Comparison of ENCODE assay signal across 1 cellular context in genomic region chr5:76180817-76181805, GRCh38.
TF ChIP-seq lines count a peak whose summit lies in the region.

No MANE protein-coding gene starts in this region.

TF ChIP-seq in GM12878, 131 proteins besides CTCF, POLR2A, EP300 and RAD21 (continued from another document):
- TF ChIP-seq ETV6 (conservative IDR thresholded peaks at IDR 0.05 in 1 of 2, IDR thresholded peaks at IDR 0.05 in 1 of 2; ENCODE audit: borderline replicate concordance in 1 of 2, low read depth in 1 of 2) (0 out of 4 replicates have a peak, but pooled peaks of 1 of the 2 experiments have one; percentile 43), MYB (IDR thresholded peaks at IDR 0.05; ENCODE audit: borderline replicate concordance, low read depth, low read length) (no peak), ESRRA (IDR thresholded peaks at IDR 0.05; ENCODE audit: low read length) (no peak), RUNX3 (IDR thresholded peaks at IDR 0.05; ENCODE audit: low read length) (peak; percentile 79), MTA2 (IDR thresholded peaks at IDR 0.05; ENCODE audit: low read depth) (no peak), PAX5 (IDR thresholded peaks at IDR 0.05; ENCODE audit: borderline replicate concordance, low read depth, low read length) (peak; percentile 52; the same call in 1 of the 2 replicates), JUNB (IDR thresholded peaks at IDR 0.05) (peak; percentile 91), IKZF2 (IDR thresholded peaks at IDR 0.05) (peak; percentile 40 to 58; a peak in 3 of 4 replicates), CREM (IDR thresholded peaks at IDR 0.05; ENCODE audit: low read depth) (peak; percentile 58), TCF12 (IDR thresholded peaks at IDR 0.05; ENCODE audit: low read depth, low read length) (no peak), NR2C2 (IDR thresholded peaks at IDR 0.05; ENCODE audit: borderline replicate concordance, control insufficient read depth, insufficient read length, low read depth) (no peak), JUND (IDR thresholded peaks at IDR 0.05; ENCODE audit: low read depth, low read length) (no peak), CREB1 (IDR thresholded peaks at IDR 0.05; ENCODE audit: low read depth) (peak; percentile 55; the same call in 1 of the 2 replicates), MYC (IDR thresholded peaks at IDR 0.05; ENCODE audit: insufficient read depth, insufficient read length, insufficient replicate concordance, low read length, severe bottlenecking) (no peak), CEBPB (IDR thresholded peaks at IDR 0.05; ENCODE audit: borderline replicate concordance in 1 of 2, low read depth in 2 of 2, low read length in 2 of 2) (no peak), NFIC (IDR thresholded peaks at IDR 0.05; ENCODE audit: low read depth, low read length) (peak; percentile 83), CBX3 (IDR thresholded peaks at IDR 0.05; ENCODE audit: borderline replicate concordance, low read depth) (no peak), SMAD1 (IDR thresholded peaks at IDR 0.05; ENCODE audit: low read depth, partially characterized antibody) (no peak), SP1 (IDR thresholded peaks at IDR 0.05; ENCODE audit: low read depth, low read length) (peak; percentile 7), MEF2A (IDR thresholded peaks at IDR 0.05; ENCODE audit: insufficient read depth, low read depth, low read length) (peak; percentile 59; the same call in 1 of the 2 replicates)
- TF ChIP-seq, protein P1, sequence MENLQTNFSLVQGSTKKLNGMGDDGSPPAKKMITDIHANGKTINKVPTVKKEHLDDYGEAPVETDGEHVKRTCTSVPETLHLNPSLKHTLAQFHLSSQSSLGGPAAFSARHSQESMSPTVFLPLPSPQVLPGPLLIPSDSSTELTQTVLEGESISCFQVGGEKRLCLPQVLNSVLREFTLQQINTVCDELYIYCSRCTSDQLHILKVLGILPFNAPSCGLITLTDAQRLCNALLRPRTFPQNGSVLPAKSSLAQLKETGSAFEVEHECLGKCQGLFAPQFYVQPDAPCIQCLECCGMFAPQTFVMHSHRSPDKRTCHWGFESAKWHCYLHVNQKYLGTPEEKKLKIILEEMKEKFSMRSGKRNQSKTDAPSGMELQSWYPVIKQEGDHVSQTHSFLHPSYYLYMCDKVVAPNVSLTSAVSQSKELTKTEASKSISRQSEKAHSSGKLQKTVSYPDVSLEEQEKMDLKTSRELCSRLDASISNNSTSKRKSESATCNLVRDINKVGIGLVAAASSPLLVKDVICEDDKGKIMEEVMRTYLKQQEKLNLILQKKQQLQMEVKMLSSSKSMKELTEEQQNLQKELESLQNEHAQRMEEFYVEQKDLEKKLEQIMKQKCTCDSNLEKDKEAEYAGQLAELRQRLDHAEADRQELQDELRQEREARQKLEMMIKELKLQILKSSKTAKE (IDR thresholded peaks at IDR 0.05; ENCODE audit: low read depth, poor library complexity, severe bottlenecking), result peak; percentile 61
- TF ChIP-seq, protein P2, sequence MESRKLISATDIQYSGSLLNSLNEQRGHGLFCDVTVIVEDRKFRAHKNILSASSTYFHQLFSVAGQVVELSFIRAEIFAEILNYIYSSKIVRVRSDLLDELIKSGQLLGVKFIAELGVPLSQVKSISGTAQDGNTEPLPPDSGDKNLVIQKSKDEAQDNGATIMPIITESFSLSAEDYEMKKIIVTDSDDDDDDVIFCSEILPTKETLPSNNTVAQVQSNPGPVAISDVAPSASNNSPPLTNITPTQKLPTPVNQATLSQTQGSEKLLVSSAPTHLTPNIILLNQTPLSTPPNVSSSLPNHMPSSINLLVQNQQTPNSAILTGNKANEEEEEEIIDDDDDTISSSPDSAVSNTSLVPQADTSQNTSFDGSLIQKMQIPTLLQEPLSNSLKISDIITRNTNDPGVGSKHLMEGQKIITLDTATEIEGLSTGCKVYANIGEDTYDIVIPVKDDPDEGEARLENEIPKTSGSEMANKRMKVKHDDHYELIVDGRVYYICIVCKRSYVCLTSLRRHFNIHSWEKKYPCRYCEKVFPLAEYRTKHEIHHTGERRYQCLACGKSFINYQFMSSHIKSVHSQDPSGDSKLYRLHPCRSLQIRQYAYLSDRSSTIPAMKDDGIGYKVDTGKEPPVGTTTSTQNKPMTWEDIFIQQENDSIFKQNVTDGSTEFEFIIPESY (IDR thresholded peaks at IDR 0.05), result no peak
TF ChIP-seq in GM12878: peak in this region for 18.
